ENCODE assay signal across 13 cellular contexts in the genomic region with DNA sequence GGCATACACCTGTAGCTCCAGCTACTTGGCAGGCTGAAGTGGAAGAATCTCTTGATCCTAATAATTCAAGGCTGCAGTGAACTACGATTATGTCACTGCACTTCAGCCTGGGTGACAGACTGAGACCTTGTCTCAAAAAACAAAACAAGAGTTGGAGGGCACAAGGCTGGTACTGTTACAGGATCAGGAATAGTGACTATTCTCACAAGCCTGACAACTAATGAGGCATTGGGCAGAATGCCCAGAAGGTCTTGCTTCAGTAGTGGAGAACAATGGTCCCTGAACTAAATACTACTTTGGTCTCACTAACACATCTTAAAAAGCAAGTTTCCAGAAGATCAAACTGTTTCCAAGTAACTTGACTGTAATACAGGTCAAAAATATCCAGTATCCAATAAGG.
DNase-seq lines count a peak whose midpoint lies in the region; ATAC-seq, FAIRE-seq and TF ChIP-seq lines count a peak whose summit lies in the region.
"Had no signal": no experiment of that assay in that cellular context is flagged by ENCODE, and none has a peak within 500 bp of the region (broad histone marks: within the 10 kb centered on the region; RNA-seq: fewer than 3 reads in every experiment).

No MANE protein-coding gene starts in this region.

- H3K9me3 Mint-ChIP-seq in stimulated activated naive B cell treated with anti-CD40 and anti-IgM and Interleukin-4, amounts not matched to agents 10 μg/mL and 1 μg/mL and 100 μg/mL, for 72 hours = no peaks in the 10 kb centered on the region
- peaks cover 4% of the 10 kb centered on the region for H3K9me3 Mint-ChIP-seq in T-helper 2 cell treated with Interferon-gamma antibody and Interleukin-4, amounts not matched to agents 5 μg/mL and 100 μg/mL, for 36 hours

- no peak for ATAC-seq in stimulated activated naive B cell treated with anti-CD40 and anti-IgM and Interleukin-4, amounts not matched to agents 10 μg/mL and 1 μg/mL and 100 μg/mL, for 72 hours (replicated peaks)
- ATAC-seq in GM21423 (IDR thresholded peaks at IDR 0.05; ENCODE audit: unreplicated experiment) = no peak

- H3K4me3 Mint-ChIP-seq in stimulated activated naive B cell treated with anti-CD40 and anti-IgM and Interleukin-4, amounts not matched to agents 10 μg/mL and 1 μg/mL and 100 μg/mL, for 72 hours = no peak overlapping the region
- no peak overlapping the region for H3K4me3 Mint-ChIP-seq in T-helper 2 cell treated with Interferon-gamma antibody and Interleukin-4, amounts not matched to agents 5 μg/mL and 100 μg/mL, for 36 hours

- DNase-seq in NCI-H1048 (lab: John Stamatoyannopoulos, UW) = peak; percentile 49
- DNase-seq in NCI-H69 (lab: John Stamatoyannopoulos, UW) = peak; percentile 98
- peak; percentile 86 for DNase-seq in epithelial cell of proximal tubule (ENCODE audit: low read depth)
- peak; percentile 90 for DNase-seq in retinal pigment epithelial cell (ENCODE audit: low read depth)
- no peak for DNase-seq in urothelium cell line (ENCODE audit: low spot score)
- DNase-seq in stimulated activated naive B cell treated with anti-CD40 and anti-IgM and Interleukin-4, amounts not matched to agents 10 μg/mL and 1 μg/mL and 100 μg/mL, for 72 hours = no peak
- DNase-seq in T-helper 2 cell treated with Interferon-gamma antibody and Interleukin-4, amounts not matched to agents 5 μg/mL and 100 μg/mL, for 36 hours (ENCODE audit: low spot score) = no peak
- DNase-seq: activated T-cell treated with anti-CD3 and anti-CD28 coated beads for 4 hours; GDM1; stimulated activated CD4-positive, alpha-beta T cell treated with anti-CD3 and anti-CD28 coated beads, Interleukin-2, amount 100 ng/mL, for 48 hours had no signal

- TF ChIP-seq CTCF in epithelial cell of proximal tubule (conservative IDR thresholded peaks at IDR 0.05; ENCODE audit: low read depth, low read length) (no peak), retinal pigment epithelial cell (conservative IDR thresholded peaks at IDR 0.05; ENCODE audit: low read depth, low read length) (no peak)

- H3K4me1 Mint-ChIP-seq in stimulated activated naive B cell treated with anti-CD40 and anti-IgM and Interleukin-4, amounts not matched to agents 10 μg/mL and 1 μg/mL and 100 μg/mL, for 72 hours = no peaks in the 10 kb centered on the region
- H3K4me1 Mint-ChIP-seq in T-helper 2 cell treated with Interferon-gamma antibody and Interleukin-4, amounts not matched to agents 5 μg/mL and 100 μg/mL, for 36 hours (ENCODE audit: low read depth) = no peaks in the 10 kb centered on the region

- H3K4me3 ChIP-seq in epithelial cell of proximal tubule (ENCODE audit: low read depth, low read length) (no peak overlapping the region), retinal pigment epithelial cell (ENCODE audit: low read length) (no peak overlapping the region)
- H3K4me3 ChIP-seq: thoracic aorta had no signal

- H3K27ac Mint-ChIP-seq in stimulated activated naive B cell treated with anti-CD40 and anti-IgM and Interleukin-4, amounts not matched to agents 10 μg/mL and 1 μg/mL and 100 μg/mL, for 72 hours = no peak overlapping the region
- H3K27ac Mint-ChIP-seq in T-helper 2 cell treated with Interferon-gamma antibody and Interleukin-4, amounts not matched to agents 5 μg/mL and 100 μg/mL, for 36 hours = no peak overlapping the region

- H3K36me3 Mint-ChIP-seq in stimulated activated naive B cell treated with anti-CD40 and anti-IgM and Interleukin-4, amounts not matched to agents 10 μg/mL and 1 μg/mL and 100 μg/mL, for 72 hours = no peaks in the 10 kb centered on the region
- no peaks in the 10 kb centered on the region for H3K36me3 Mint-ChIP-seq in T-helper 2 cell treated with Interferon-gamma antibody and Interleukin-4, amounts not matched to agents 5 μg/mL and 100 μg/mL, for 36 hours (ENCODE audit: low read depth)

- H3K27me3 Mint-ChIP-seq in stimulated activated naive B cell treated with anti-CD40 and anti-IgM and Interleukin-4, amounts not matched to agents 10 μg/mL and 1 μg/mL and 100 μg/mL, for 72 hours = peaks cover 11 to 35% of the 10 kb centered on the region in 2 donors
- H3K27me3 Mint-ChIP-seq in T-helper 2 cell treated with Interferon-gamma antibody and Interleukin-4, amounts not matched to agents 5 μg/mL and 100 μg/mL, for 36 hours (ENCODE audit: low read depth) = peaks cover 15% of the 10 kb centered on the region

- FAIRE-seq in urothelium cell line (lab: Jason Lieb, UNC) = no peak
- FAIRE-seq: colon had no signal

Comparison
In these comparisons a context has a peak if more than half of its experiments do, and no peak if none do; other contexts are left out.
1. DNase-seq: peak in NCI-H1048 (single experiment), NCI-H69 (single experiment), epithelial cell of proximal tubule (single experiment) and retinal pigment epithelial cell (single experiment); none in urothelium cell line (single experiment), stimulated activated naive B cell treated with anti-CD40 and anti-IgM and Interleukin-4, amounts not matched to agents 10 μg/mL and 1 μg/mL and 100 μg/mL, for 72 hours (single experiment) and T-helper 2 cell treated with Interferon-gamma antibody and Interleukin-4, amounts not matched to agents 5 μg/mL and 100 μg/mL, for 36 hours (single experiment).